Comparison of ENCODE assay signal across 1 cellular context in genomic region chr17:43563262-43564079, GRCh38.
TF ChIP-seq lines count a peak whose summit lies in the region.

No MANE protein-coding gene starts in this region.

TF ChIP-seq in GM23338, 12 proteins besides CTCF, POLR2A, EP300 and RAD21 (continued from another document):
- TF ChIP-seq ZNF462 (CRISPR knock-in tag; IDR thresholded peaks at IDR 0.05) (no peak), POLR2AphosphoS5 (IDR thresholded peaks at IDR 0.05; ENCODE audit: low read depth) (no peak), ZNF331 (CRISPR knock-in tag; IDR thresholded peaks at IDR 0.05; ENCODE audit: low read depth) (no peak), CREB1 (CRISPR knock-in tag; IDR thresholded peaks at IDR 0.05; ENCODE audit: low read depth) (no peak), JUNB (IDR thresholded peaks at IDR 0.05; ENCODE audit: unreplicated experiment) (no peak), REST (IDR thresholded peaks at IDR 0.05; ENCODE audit: unreplicated experiment) (no peak), EZH2 (IDR thresholded peaks at IDR 0.05; ENCODE audit: low read depth, unreplicated experiment) (no peak), NANOG (IDR thresholded peaks at IDR 0.05; ENCODE audit: borderline replicate concordance) (no peak)
